In the genomic region with DNA sequence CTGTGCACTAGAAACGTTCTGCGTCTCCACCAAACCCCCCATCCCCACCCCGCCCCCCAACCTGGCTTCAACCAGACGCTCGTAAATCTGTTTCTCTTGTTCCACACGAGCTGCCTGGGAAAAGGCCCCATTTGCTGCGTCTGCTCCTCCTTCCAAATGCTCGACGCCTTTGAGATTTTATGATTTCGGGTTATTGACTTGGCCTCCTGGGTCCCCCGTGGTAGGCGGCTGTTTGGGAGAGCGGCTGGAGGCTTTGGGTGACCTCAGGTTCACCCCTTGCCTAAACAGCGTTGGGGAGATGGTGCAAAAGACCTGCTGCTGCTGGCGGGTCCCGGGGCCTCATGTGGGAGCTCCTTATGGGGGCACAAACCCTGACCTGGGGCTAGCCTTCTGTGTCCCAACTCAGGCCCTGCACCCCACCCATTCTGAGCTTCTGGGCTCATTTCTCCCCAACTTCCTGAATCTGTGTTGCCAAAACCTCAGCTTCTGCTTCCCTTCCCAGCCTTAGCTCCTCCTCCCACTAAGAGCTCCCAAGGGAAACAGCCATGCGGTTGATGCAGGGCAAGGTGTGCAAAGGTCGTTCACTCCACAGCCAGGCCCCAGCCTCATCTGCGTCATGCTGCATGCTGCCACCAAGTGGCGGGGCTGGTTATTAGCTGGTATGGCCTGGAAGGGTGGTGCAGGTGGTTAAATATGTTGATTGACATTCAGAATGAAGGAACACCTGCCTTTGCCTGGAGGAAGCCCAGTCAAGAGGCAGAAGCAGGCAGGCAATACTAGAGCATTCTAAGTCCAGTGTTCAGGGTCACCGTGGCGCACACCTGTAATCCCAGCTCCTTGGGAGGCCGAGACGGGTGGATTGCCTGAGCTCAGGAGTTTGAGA, we compare ENCODE assay signal across 8 cellular contexts. TPM values are rescaled to one million over a fixed set of nuclear protein-coding genes. Genes with fewer than 3 reads are reported as not detected.
DNase-seq lines count a peak whose midpoint lies in the region; ATAC-seq and TF ChIP-seq lines count a peak whose summit lies in the region.

No MANE protein-coding gene starts in this region.

- TF ChIP-seq CTCF in KMS-11 (conservative IDR thresholded peaks at IDR 0.05; ENCODE audit: low read depth, low read length), result 0 out of 2 replicates have a peak, but pooled peaks have one; percentile 28

- intact Hi-C loops in posterior vena cava (cut with DNase I), result no loop called here

- ATAC-seq in esophagus mucosa, result peak; percentile 86
- no peak for ATAC-seq in GM21825 (IDR thresholded peaks at IDR 0.05; ENCODE audit: unreplicated experiment)
- ATAC-seq in HG03457 (IDR thresholded peaks at IDR 0.05; ENCODE audit: unreplicated experiment), result no peak

- no peak overlapping the region for H3K4me2 ChIP-seq in KMS-11

- H3K4me3 ChIP-seq in KMS-11 (IDR thresholded peaks at IDR 0.05; ENCODE audit: insufficient read depth, low read depth, low read length), result no peak overlapping the region

- peak; percentile 17 to 41 for DNase-seq in activated CD4-positive, alpha-beta T cell treated with anti-CD3 and anti-CD28 coated beads, Interleukin-2, amount 50 U/mL, for 48 hours
- DNase-seq in activated CD4-positive, alpha-beta T cell treated with anti-CD3 and anti-CD28 coated beads for 1 hour, result no peak
- DNase-seq in RKO (ENCODE audit: low spot score), result peak; percentile 34
- peak; percentile 76 for DNase-seq in posterior vena cava (ENCODE audit: low spot score)

- H4K20me1 ChIP-seq in KMS-11 (ENCODE audit: insufficient read depth), result no peaks in the 10 kb centered on the region

- no peak overlapping the region for H3K27ac ChIP-seq in KMS-11

- no peaks in the 10 kb centered on the region for H3K4me1 ChIP-seq in KMS-11 (ENCODE audit: low read depth, poor library complexity, severe bottlenecking)

- no peaks in the 10 kb centered on the region for H3K36me3 ChIP-seq in KMS-11 (ENCODE audit: insufficient read depth)

- no peaks in the 10 kb centered on the region for H3K79me2 ChIP-seq in KMS-11 (ENCODE audit: insufficient read depth, low read depth)

- H3K27me3 ChIP-seq in KMS-11 (ENCODE audit: insufficient read depth, low read depth), result no peaks in the 10 kb centered on the region; the same call in 1 of the 2 replicates

- H2AFZ ChIP-seq in KMS-11 (ENCODE audit: low read depth), result no peak overlapping the region

- H3K9ac ChIP-seq in KMS-11, result no peak overlapping the region

RNA-seq across cellular contexts. Expression of gene ELN, which starts 49.1 kb away (rescaled TPM):
- 4.9 TPM for total RNA-seq in esophagus mucosa
- total RNA-seq in posterior vena cava, result 100 to 1,000 TPM; 354 to 999 TPM

Comparison
In these comparisons a context has a peak if more than half of its experiments do, and no peak if none do; other contexts are left out.
1. RNA of gene ELN, which starts 49.1 kb away (total RNA-seq): 354 to 999 TPM in posterior vena cava; 4.9 TPM in esophagus mucosa (single experiment); every median in the first group is over 10 times any median in the second.